9 cellular contexts compared by ENCODE assay signal in genomic region chr5:82885657-82886389, GRCh38.
DNase-seq lines count a peak whose midpoint lies in the region; ATAC-seq and TF ChIP-seq lines count a peak whose summit lies in the region.
"Had no signal": no experiment of that assay in that cellular context is flagged by ENCODE, and none has a peak within 500 bp of the region (broad histone marks: within the 10 kb centered on the region; RNA-seq: fewer than 3 reads in every experiment).

No MANE protein-coding gene starts in this region.

- intact Hi-C loops in spleen (cut with DNase I; ENCODE audit: low total_unique reads) = no loop called here

- H3K18ac ChIP-seq in mesendoderm (ENCODE audit: low read length) = no peak overlapping the region

- H3K23ac ChIP-seq in mesendoderm (ENCODE audit: low read length) = no peak overlapping the region

- no peaks in the 10 kb centered on the region for H3K9me3 ChIP-seq in RWPE2 (ENCODE audit: severe bottlenecking)
- peaks cover 0 to 4% (median 0%) of the 10 kb centered on the region in 8 donors for H3K9me3 ChIP-seq in spleen

- no peak overlapping the region for H3K56ac ChIP-seq in mesendoderm (ENCODE audit: low read length)

- peak; percentile 19 for TF ChIP-seq CTCF in RWPE2 (IDR thresholded peaks at IDR 0.05; ENCODE audit: poor library complexity, severe bottlenecking)
- TF ChIP-seq CTCF in spleen (IDR thresholded peaks at IDR 0.05 in 8 of 11, conservative IDR thresholded peaks at IDR 0.05 in 3 of 11) = no peak

- H3K4me2 ChIP-seq in mesendoderm (ENCODE audit: low read length) = no peak overlapping the region

- no peak overlapping the region for H2BK5ac ChIP-seq in mesendoderm (ENCODE audit: low read length)

- ATAC-seq in GM18870 (IDR thresholded peaks at IDR 0.05; ENCODE audit: unreplicated experiment) (peak; percentile 55), HG02852 (IDR thresholded peaks at IDR 0.05; ENCODE audit: unreplicated experiment) (peak; percentile 43), RWPE2 (ENCODE audit: low read depth) (0 out of 3 replicates have a peak, but pooled peaks have one; percentile 23), GM21367 (IDR thresholded peaks at IDR 0.05; ENCODE audit: unreplicated experiment) (no peak)

- H2BK15ac ChIP-seq in mesendoderm (replicated peaks; ENCODE audit: low read depth) = no peak overlapping the region

- H3K27ac ChIP-seq in RWPE2 (ENCODE audit: poor library complexity, severe bottlenecking) (no peak overlapping the region), mesendoderm (ENCODE audit: low read depth, low read length) (no peak overlapping the region), spleen (no peak overlapping the region)

- no peak overlapping the region for H2BK120ac ChIP-seq in mesendoderm (ENCODE audit: low read depth, low read length)

- no peak overlapping the region for H4K8ac ChIP-seq in mesendoderm (ENCODE audit: low read depth, low read length)

- DNase-seq in RWPE2 (ENCODE audit: low spot score) = no peak
- peak; percentile 14 for DNase-seq in mesendoderm
- no peak for DNase-seq in H4 (ENCODE audit: low spot score)
- no peak for DNase-seq in spleen
- no peak for DNase-seq in NCI-H2171 treated with DMSO at 0.1 percent for 48 hours (lab: John Stamatoyannopoulos, UW)

- H3K36me3 ChIP-seq in RWPE2 (ENCODE audit: low read depth) (no peaks in the 10 kb centered on the region), mesendoderm (ENCODE audit: control insufficient read depth, insufficient read depth, low read length) (no peaks in the 10 kb centered on the region), spleen (no peaks in the 10 kb centered on the region)
- H3K36me3 ChIP-seq: cardiac muscle cell had no signal

- H3K9ac ChIP-seq in mesendoderm (ENCODE audit: low read length) = no peak overlapping the region

- WGBS in mesendoderm (ENCODE audit: extremely low coverage, insufficient coverage, low lambda C conversion rate) = no CpG with 5 or more reads among the region's 3 CpGs
- WGBS in spleen, 5 donors = 21 to 59% (median 54%) methylated on average over 3 of the region's 3 CpGs

- H2AK5ac ChIP-seq in mesendoderm (ENCODE audit: low read length) = no peak overlapping the region

- H3K27me3 ChIP-seq in RWPE2 (ENCODE audit: insufficient read depth, poor library complexity, severe bottlenecking) (peaks cover 10% of the 10 kb centered on the region), mesendoderm (ENCODE audit: insufficient read depth, low read length, poor library complexity) (no peaks in the 10 kb centered on the region), spleen (replicated peaks in 1 of 7) (no peaks in the 10 kb centered on the region)
- H3K27me3 ChIP-seq: cardiac muscle cell had no signal

- H3K4me3 ChIP-seq in RWPE2 (ENCODE audit: severe bottlenecking) (no peak overlapping the region), mesendoderm (ENCODE audit: low read length) (no peak overlapping the region), spleen (no peak overlapping the region)
- H3K4me3 ChIP-seq: cardiac muscle cell had no signal

- H4K5ac ChIP-seq in mesendoderm (ENCODE audit: low read length) = no peak overlapping the region

- H3K4me1 ChIP-seq in RWPE2 (ENCODE audit: insufficient read depth, poor library complexity, severe bottlenecking) (no peaks in the 10 kb centered on the region), mesendoderm (ENCODE audit: control insufficient read depth, low read depth, low read length) (no peaks in the 10 kb centered on the region), spleen (peaks cover 0 to 6% (median 0%) of the 10 kb centered on the region in 6 donors)

- no peaks in the 10 kb centered on the region for H3K79me1 ChIP-seq in mesendoderm (ENCODE audit: low read length)

- H3K4ac ChIP-seq in mesendoderm (ENCODE audit: low read depth, low read length) = no peak overlapping the region

- TF ChIP-seq POLR2A in spleen (IDR thresholded peaks at IDR 0.05) = no peak

- H3K79me2 ChIP-seq in mesendoderm (ENCODE audit: control insufficient read depth, insufficient read depth, low read length) = no peaks in the 10 kb centered on the region
